In the genomic region with DNA sequence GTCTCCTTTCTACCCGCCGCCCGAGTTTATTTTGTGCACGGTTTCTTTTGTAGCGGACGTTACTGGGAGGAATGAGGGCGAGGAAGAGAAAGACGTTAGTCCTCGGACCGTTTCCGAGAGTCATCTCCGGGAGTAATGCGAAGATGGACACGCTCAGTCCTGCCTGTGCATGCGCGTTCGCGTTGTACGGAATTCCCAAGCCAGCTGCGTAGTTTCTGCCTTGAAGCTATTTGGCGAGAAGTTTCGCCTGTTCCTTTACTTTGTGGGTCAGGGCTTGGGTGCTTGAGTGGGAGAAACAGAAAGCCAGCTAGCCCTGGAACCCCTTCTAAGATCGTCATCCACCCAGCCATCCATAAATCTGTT, we compare ENCODE assay signal across 8 cellular contexts. TPM values are rescaled to one million over a fixed set of nuclear protein-coding genes. Genes with fewer than 3 reads are reported as not detected.
DNase-seq lines count a peak whose midpoint lies in the region; ATAC-seq and TF ChIP-seq lines count a peak whose summit lies in the region.
"Not testable (repeated sequence)": the region's sequence is repeated elsewhere in the genome, so short reads cannot be mapped to it uniquely, and the experiment has no call there.

No MANE protein-coding gene starts in this region.

- intact Hi-C loops in Right ventricle myocardium superior (cut with DNase I); psoas muscle (cut with DNase I): not testable (repeated sequence)

- not testable (repeated sequence) for H3K36me3 ChIP-seq in DND-41 (ENCODE audit: insufficient read depth, low read length); RWPE2 (ENCODE audit: low read depth); psoas muscle (ENCODE audit: insufficient read depth in 1 of 2, low read depth in 1 of 2)

- H3K27me3 ChIP-seq in DND-41 (ENCODE audit: insufficient read depth, low read length, poor library complexity); RWPE2 (ENCODE audit: insufficient read depth, poor library complexity, severe bottlenecking); psoas muscle (ENCODE audit: insufficient read depth in 3 of 3, low read length in 2 of 3): not testable (repeated sequence)

- H4K20me1 ChIP-seq in DND-41 (ENCODE audit: insufficient read depth, low read length): not testable (repeated sequence)

- H3K4me3 ChIP-seq in DND-41 (ENCODE audit: low read depth in 1 of 2, low read length in 2 of 2); RWPE2 (ENCODE audit: severe bottlenecking); psoas muscle: not testable (repeated sequence)

- not testable (repeated sequence) for H2AFZ ChIP-seq in DND-41 (ENCODE audit: low read depth, low read length)

- peak; percentile 20 for ATAC-seq in DND-41 (ENCODE audit: insufficient read depth, low read depth)
- peak; percentile 1 for ATAC-seq in GM19328 (IDR thresholded peaks at IDR 0.05; ENCODE audit: unreplicated experiment)
- ATAC-seq in GM21529 (IDR thresholded peaks at IDR 0.05; ENCODE audit: unreplicated experiment): peak; percentile 8
- peak; percentile 2 for ATAC-seq in HG02759 (IDR thresholded peaks at IDR 0.05; ENCODE audit: unreplicated experiment)
- ATAC-seq in HG03108 (IDR thresholded peaks at IDR 0.05; ENCODE audit: unreplicated experiment): peak; percentile 1
- ATAC-seq in RWPE2 (ENCODE audit: low read depth): peak; percentile 52
- ATAC-seq in Right ventricle myocardium superior (ENCODE audit: poor library complexity): peak; percentile 52
- peak; percentile 31 to 49 (median 38) for ATAC-seq in psoas muscle

- H3K4me2 ChIP-seq in DND-41 (ENCODE audit: insufficient read depth, low read length): not testable (repeated sequence)

- not testable (repeated sequence) for H3K79me2 ChIP-seq in DND-41 (ENCODE audit: insufficient read depth, low read length)

- not testable (repeated sequence) for DNase-seq in DND-41; RWPE2 (ENCODE audit: low spot score); Right ventricle myocardium superior; psoas muscle

- no CpG with 5 or more reads among the region's 23 CpGs for WGBS in psoas muscle, 3 donors

- not testable (repeated sequence) for TF ChIP-seq CTCF in DND-41 (IDR thresholded peaks at IDR 0.05; ENCODE audit: borderline replicate concordance, extremely low read depth, low read length, poor library complexity, severe bottlenecking); RWPE2 (IDR thresholded peaks at IDR 0.05; ENCODE audit: poor library complexity, severe bottlenecking); psoas muscle (IDR thresholded peaks at IDR 0.05)

- H3K9ac ChIP-seq in DND-41 (ENCODE audit: low read depth, low read length): not testable (repeated sequence)

- not testable (repeated sequence) for H3K9me3 ChIP-seq in DND-41 (ENCODE audit: insufficient read depth, low read length, severe bottlenecking); RWPE2 (ENCODE audit: severe bottlenecking); psoas muscle

- H3K27ac ChIP-seq in DND-41 (ENCODE audit: low read length); RWPE2 (ENCODE audit: poor library complexity, severe bottlenecking); psoas muscle: not testable (repeated sequence)

- H3K4me1 ChIP-seq in DND-41 (ENCODE audit: insufficient read depth, low read length) (peaks cover 29% of the 10 kb centered on the region), psoas muscle (peaks cover 20% of the 10 kb centered on the region)
- not testable (repeated sequence) for H3K4me1 ChIP-seq in RWPE2 (ENCODE audit: insufficient read depth, poor library complexity, severe bottlenecking)

RNA-seq across cellular contexts. Expression of gene PBDC1, which starts 23.0 kb away (rescaled TPM):
- total RNA-seq in Right ventricle myocardium superior: 11.1 TPM
- total RNA-seq in psoas muscle: 10 to 100 TPM; 21.0 to 30.8 (median 26.4) TPM
- 10 to 100 TPM; 26.2 to 47.3 (median 32.1) TPM for polyA plus RNA-seq in psoas muscle

Comparison
In these comparisons a context has a peak if more than half of its experiments do, and no peak if none do; other contexts are left out.
1. ATAC-seq: peak in every context shown above with its lines; median percentile 52 in RWPE2; 52 in Right ventricle myocardium superior; 38 in psoas muscle; 20 in DND-41; 8 in GM21529; 2 in HG02759; 1 in GM19328; 1 in HG03108.